9 cellular contexts compared by ENCODE assay signal in genomic region chr9:135759676-135760300, GRCh38. TPM values are rescaled to one million over a fixed set of nuclear protein-coding genes. Genes with fewer than 3 reads are reported as not detected.
"Had no signal": no experiment of that assay in that cellular context is flagged by ENCODE, and none has a peak within 500 bp of the region (broad histone marks: within the 10 kb centered on the region; RNA-seq: fewer than 3 reads in every experiment).

No MANE protein-coding gene starts in this region.

- H3K4me3 ChIP-seq: GM23248 had no signal

- H3K27ac ChIP-seq: GM23248, HL-60 had no signal

- DNase-seq: GM23248, GOT3, H9, HCEC 1CT, IMR-90, KBM-7 had no signal

- H3K4me3 Mint-ChIP-seq: H9 had no signal

- H3K9ac ChIP-seq: GM23248 had no signal

- H3K4me1 Mint-ChIP-seq: H9 had no signal

- H2AFZ ChIP-seq: GM23248 had no signal

RNA-seq across cellular contexts. Expression of gene KCNT1, which starts 57.8 kb away (rescaled TPM):
- total RNA-seq: GM23248, H4, HT1080, IMR-90 had no signal
- polyA plus RNA-seq: GM23248, IMR-90 had no signal
